ENCODE assay signal across 24 cellular contexts in genomic region chr18:37663446-37663845, GRCh38.
DNase-seq lines count a peak whose midpoint lies in the region; ATAC-seq and TF ChIP-seq lines count a peak whose summit lies in the region.
"Had no signal": no experiment of that assay in that cellular context is flagged by ENCODE, and none has a peak within 500 bp of the region (broad histone marks: within the 10 kb centered on the region; RNA-seq: fewer than 3 reads in every experiment).

No MANE protein-coding gene starts in this region.

- H3K27ac ChIP-seq in prostate gland (no peak overlapping the region), SJCRH30 (no peak overlapping the region)
- H3K27ac ChIP-seq in CD8-positive, alpha-beta T cell (ENCODE audit: low read depth, low read length) = no peak overlapping the region
- H3K27ac ChIP-seq: PC-9, SJSA1 had no signal

- H3K9me3 ChIP-seq in prostate gland = no peaks in the 10 kb centered on the region
- H3K9me3 ChIP-seq in SJCRH30 (replicated peaks) = no peaks in the 10 kb centered on the region
- no peaks in the 10 kb centered on the region for H3K9me3 ChIP-seq in CD8-positive, alpha-beta T cell (ENCODE audit: low read length)
- H3K9me3 ChIP-seq: SJSA1 had no signal

- ATAC-seq in CD8-positive, alpha-beta T cell = no peak
- ATAC-seq: Right ventricle myocardium inferior had no signal

- H3K27me3 ChIP-seq in prostate gland (replicated peaks; ENCODE audit: insufficient read depth) = no peaks in the 10 kb centered on the region
- H3K27me3 ChIP-seq in SJCRH30 = no peaks in the 10 kb centered on the region
- no peaks in the 10 kb centered on the region for H3K27me3 ChIP-seq in CD8-positive, alpha-beta T cell (ENCODE audit: insufficient read depth, low read length)
- H3K27me3 ChIP-seq: SJSA1 had no signal

- no peak overlapping the region for H3K4me3 Mint-ChIP-seq in CD8-positive, alpha-beta T cell

- TF ChIP-seq CTCF in prostate gland (IDR thresholded peaks at IDR 0.05) = no peak
- no peak for TF ChIP-seq CTCF in CD8-positive, alpha-beta T cell (IDR thresholded peaks at IDR 0.05)

- intact Hi-C loops in prostate gland (cut with DNase I) = no loop called here
- intact Hi-C loops in CD8-positive, alpha-beta T cell (cut with DNase I, micrococcal nuclease) = no loop called here

- H3K4me1 ChIP-seq in prostate gland (replicated peaks) (no peaks in the 10 kb centered on the region), SJCRH30 (no peaks in the 10 kb centered on the region)
- H3K4me1 ChIP-seq in CD8-positive, alpha-beta T cell (ENCODE audit: insufficient read depth, low read length) = no peaks in the 10 kb centered on the region
- H3K4me1 ChIP-seq: SJSA1 had no signal

- H3K36me3 ChIP-seq in prostate gland = no peaks in the 10 kb centered on the region
- no peaks in the 10 kb centered on the region for H3K36me3 ChIP-seq in SJCRH30
- H3K36me3 ChIP-seq in CD8-positive, alpha-beta T cell (ENCODE audit: insufficient read depth, low read length) = no peaks in the 10 kb centered on the region
- H3K36me3 ChIP-seq: SJSA1 had no signal

- no peaks in the 10 kb centered on the region for H3K4me1 Mint-ChIP-seq in CD8-positive, alpha-beta T cell (ENCODE audit: low read depth)

- 68% methylated on average over 2 of the region's 2 CpGs for WGBS in prostate gland

- no peaks in the 10 kb centered on the region for H3K36me3 Mint-ChIP-seq in CD8-positive, alpha-beta T cell

- no peak overlapping the region for H3K27ac Mint-ChIP-seq in CD8-positive, alpha-beta T cell

- DNase-seq in Ammon's horn (ENCODE audit: low spot score) = peak; percentile 74
- peak; percentile 3 for DNase-seq in cerebellar cortex (ENCODE audit: low spot score)
- peak; percentile 13 for DNase-seq in islet precursor cell
- DNase-seq in prostate gland (ENCODE audit: low spot score) = peak; percentile 0
- no peak for DNase-seq in SJCRH30
- no peak for DNase-seq in CD8-positive, alpha-beta T cell
- DNase-seq in stimulated activated CD4-positive, alpha-beta T cell treated with anti-CD3 and anti-CD28 coated beads, Interleukin-12 subunit alpha, Interleukin-12 subunit beta, amount 100 ng/mL, for 4 hours = no peak
- DNase-seq: 8988T; ACHN; DMS153; DND-41; H7; Karpas-422; NCI-H1092; NCI-H1417 treated with DMSO at 0.1 percent for 48 hours; NCI-H1694 treated with DMSO at 0.1 percent for 48 hours; NCI-H2081 treated with DMSO at 0.1 percent for 48 hours; NCI-H2171 treated with DMSO at 0.1 percent for 48 hours; NCI-H345; NCI-H748 treated with DMSO at 0.1 percent for 48 hours; NK-92 treated with Interleukin-12 subunit alpha and Interleukin-12 subunit beta, amount 100 ng/mL, for 24 hours; PC-9 had no signal

- no peak for TF ChIP-seq POLR2A in prostate gland (IDR thresholded peaks at IDR 0.05)

- CTCF ChIA-PET in CD8-positive, alpha-beta T cell (lab: Charles Lee) = no interaction called here

- POLR2A ChIA-PET in CD8-positive, alpha-beta T cell (lab: Charles Lee) = no interaction called here

- no peaks in the 10 kb centered on the region for H3K27me3 Mint-ChIP-seq in CD8-positive, alpha-beta T cell (ENCODE audit: low read depth)

- H3K4me3 ChIP-seq in prostate gland (no peak overlapping the region), SJCRH30 (no peak overlapping the region)
- no peak overlapping the region for H3K4me3 ChIP-seq in CD8-positive, alpha-beta T cell (ENCODE audit: low read depth, low read length)
- H3K4me3 ChIP-seq: PC-9, SJSA1 had no signal

- H3K9me3 Mint-ChIP-seq in CD8-positive, alpha-beta T cell = no peaks in the 10 kb centered on the region

Comparison
In these comparisons a context has a peak if more than half of its experiments do, and no peak if none do; other contexts are left out.
1. DNase-seq: peak in Ammon's horn (single experiment), cerebellar cortex (single experiment), islet precursor cell (single experiment) and prostate gland (single experiment); none in SJCRH30 (0 of 2), CD8-positive, alpha-beta T cell (0 of 7) and stimulated activated CD4-positive, alpha-beta T cell treated with anti-CD3 and anti-CD28 coated beads, Interleukin-12 subunit alpha, Interleukin-12 subunit beta, amount 100 ng/mL, for 4 hours (single experiment).